In the genomic region with DNA sequence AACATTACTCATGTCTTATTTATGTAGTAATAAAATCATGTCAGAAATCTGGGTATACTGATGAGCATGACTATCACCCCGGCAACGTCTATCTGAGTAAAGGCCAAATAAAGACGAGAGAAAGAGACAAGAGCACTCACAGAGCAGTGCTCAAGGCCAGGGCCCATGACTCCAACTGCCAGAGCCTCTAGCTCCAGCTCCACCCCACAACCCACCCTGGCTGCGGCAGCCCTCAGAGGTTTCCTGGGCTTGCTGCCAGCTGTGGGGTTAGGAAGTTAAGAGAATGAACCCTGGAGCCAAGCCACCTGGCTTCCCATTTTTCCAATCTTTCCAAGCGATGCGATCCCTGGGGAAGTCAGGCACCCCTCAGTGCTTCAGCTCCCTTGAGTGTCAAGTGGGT, we compare ENCODE assay signal across 16 cellular contexts.
A peak's percentile ranks its signal among the peaks of the same experiment; 100 is the strongest.
DNase-seq lines count a peak whose midpoint lies in the region; ATAC-seq and TF ChIP-seq lines count a peak whose summit lies in the region.
"Had no signal": no experiment of that assay in that cellular context is flagged by ENCODE, and none has a peak within 500 bp of the region (broad histone marks: within the 10 kb centered on the region; RNA-seq: fewer than 3 reads in every experiment).

No MANE protein-coding gene starts in this region.

- no peak for TF ChIP-seq CTCF in right lobe of liver (IDR thresholded peaks at IDR 0.05)

- H3K4ac ChIP-seq in trophoblast cell (ENCODE audit: low read depth, low read length): no peak overlapping the region

- no peak overlapping the region for H3K27ac ChIP-seq in right lobe of liver
- no peak overlapping the region for H3K27ac ChIP-seq in trophoblast cell (ENCODE audit: low read depth, low read length)
- H3K27ac ChIP-seq: PC-9, prostate gland had no signal

- H3K79me2 ChIP-seq in trophoblast cell (ENCODE audit: control insufficient read depth, insufficient read depth, low read length, poor library complexity): no peaks in the 10 kb centered on the region

- no peak overlapping the region for H4K8ac ChIP-seq in trophoblast cell (ENCODE audit: low read depth, low read length)

- H3K9me3 ChIP-seq in right lobe of liver (no peaks in the 10 kb centered on the region), trophoblast cell (ENCODE audit: insufficient read depth, low read depth, low read length) (no peaks in the 10 kb centered on the region)
- H3K9me3 ChIP-seq: prostate gland had no signal

- no peaks in the 10 kb centered on the region for H3K36me3 ChIP-seq in right lobe of liver
- H3K36me3 ChIP-seq in trophoblast cell (ENCODE audit: control insufficient read depth in 1 of 2, insufficient read depth in 2 of 2, low read length in 2 of 2): no peaks in the 10 kb centered on the region
- no peaks in the 10 kb centered on the region for H3K36me3 ChIP-seq in H7 (replicated peaks; ENCODE audit: control insufficient read depth, insufficient read depth, low read length)
- H3K36me3 ChIP-seq: prostate gland had no signal

- no peak overlapping the region for H2BK120ac ChIP-seq in trophoblast cell (ENCODE audit: insufficient read depth, low read length, poor library complexity)

- intact Hi-C loops in right lobe of liver (cut with DNase I): no loop called here

- H3K27me3 ChIP-seq in right lobe of liver: no peaks in the 10 kb centered on the region
- no peaks in the 10 kb centered on the region for H3K27me3 ChIP-seq in trophoblast cell (ENCODE audit: insufficient read depth, low read length)
- no peaks in the 10 kb centered on the region for H3K27me3 ChIP-seq in H7 (ENCODE audit: control insufficient read depth, insufficient read depth, low read length)

- no peak overlapping the region for H2BK5ac ChIP-seq in trophoblast cell (ENCODE audit: low read depth, low read length, poor library complexity)

- H2BK12ac ChIP-seq in trophoblast cell (ENCODE audit: low read length): no peak overlapping the region

- no peak overlapping the region for H4K12ac ChIP-seq in trophoblast cell (ENCODE audit: low read depth, low read length)

- no peak overlapping the region for H4K91ac ChIP-seq in trophoblast cell (ENCODE audit: low read depth, low read length)

- H3K4me1 ChIP-seq in right lobe of liver (no peaks in the 10 kb centered on the region), trophoblast cell (ENCODE audit: control insufficient read depth in 1 of 2, insufficient read depth in 2 of 2, low read length in 2 of 2) (peaks cover 0 to 5% of the 10 kb centered on the region in 2 experiments)
- H3K4me1 ChIP-seq: prostate gland had no signal

- ATAC-seq in right lobe of liver (peak in 3 of 4 donors; percentile 36 to 70 (median 49)), HG02970 (IDR thresholded peaks at IDR 0.05; ENCODE audit: low FRiP score, unreplicated experiment) (no peak), HG03039 (IDR thresholded peaks at IDR 0.05; ENCODE audit: unreplicated experiment) (no peak)
- ATAC-seq: esophagus mucosa; stimulated activated naive B cell treated with anti-CD40 and anti-IgM and Interleukin-4, amounts not matched to agents 10 μg/mL and 1 μg/mL and 100 μg/mL, for 72 hours; T-helper 17 cell had no signal

- TF ChIP-seq POLR2A in right lobe of liver (IDR thresholded peaks at IDR 0.05): no peak

- no peak overlapping the region for H3K4me3 ChIP-seq in right lobe of liver
- H3K4me3 ChIP-seq in trophoblast cell (ENCODE audit: low read depth, low read length): no peak overlapping the region
- H3K4me3 ChIP-seq in H7 (ENCODE audit: insufficient read depth, low read depth, low read length): no peak overlapping the region
- H3K4me3 ChIP-seq: PC-9, prostate gland had no signal

- H2AFZ ChIP-seq in trophoblast cell (ENCODE audit: insufficient read depth, low read length, poor library complexity): no peak overlapping the region
- H2AFZ ChIP-seq: PC-9 had no signal

- H3K14ac ChIP-seq in trophoblast cell (ENCODE audit: low read length): no peak overlapping the region

- no peak overlapping the region for H3K4me2 ChIP-seq in trophoblast cell (ENCODE audit: low read length)
- H3K4me2 ChIP-seq: PC-9 had no signal

- no peaks in the 10 kb centered on the region for H3K79me1 ChIP-seq in trophoblast cell (ENCODE audit: low read length)

- no peak overlapping the region for H3K18ac ChIP-seq in trophoblast cell (ENCODE audit: low read length)

- no peak overlapping the region for H2AK5ac ChIP-seq in trophoblast cell (ENCODE audit: low read length)

- 23% methylated on average over 6 of the region's 6 CpGs for WGBS in right lobe of liver (ENCODE audit: insufficient coverage, low coverage, low lambda C conversion rate, missing lambda C conversion rate)
- WGBS in trophoblast cell (ENCODE audit: extremely low coverage, insufficient coverage, insufficient read length): no CpG with 5 or more reads among the region's 6 CpGs

- DNase-seq in DMS 273 treated with DMSO at 0.1 percent for 48 hours (lab: John Stamatoyannopoulos, UW) (peak; percentile 17), NCI-H1105 treated with DMSO at 0.1 percent for 48 hours (lab: John Stamatoyannopoulos, UW) (peak; percentile 97), SHP77 (lab: John Stamatoyannopoulos, UW) (peak; percentile 83 to 88), right lobe of liver (peak; percentile 53 to 76 (median 61)), trophoblast cell (no peak), H7 (no peak)
- DNase-seq: activated CD4-positive, alpha-beta memory T cell treated with anti-CD3 and anti-CD28 coated beads, Interleukin-2, amount 10 ng/mL, durations not matched to agents 7 days and 5 days; activated naive CD4-positive, alpha-beta T cell treated with Interleukin-2 at 50 U/mL for 16 hours; PC-9; stimulated activated CD4-positive, alpha-beta T cell treated with anti-CD3 and anti-CD28 coated beads, Interleukin-2, amount 100 ng/mL, for 48 hours; stimulated activated naive B cell treated with anti-CD40 and anti-IgM and Interleukin-4, amounts not matched to agents 10 μg/mL and 1 μg/mL and 100 μg/mL, for 72 hours; T-helper 17 cell had no signal

- no peak overlapping the region for H3K23ac ChIP-seq in trophoblast cell (ENCODE audit: low read length)

- no peak overlapping the region for H3K9ac ChIP-seq in trophoblast cell (ENCODE audit: low read length)

Comparison
In these comparisons a context has a peak if more than half of its experiments do, and no peak if none do; other contexts are left out.
1. DNase-seq: peak in DMS 273 treated with DMSO at 0.1 percent for 48 hours (single experiment), NCI-H1105 treated with DMSO at 0.1 percent for 48 hours (single experiment), SHP77 (2 of 2) and right lobe of liver (3 of 3); none in trophoblast cell (0 of 2) and H7 (single experiment).
2. ATAC-seq: peak in right lobe of liver (3 of 4); none in HG02970 (single experiment) and HG03039 (single experiment).